15 cellular contexts compared by ENCODE assay signal in the genomic region with DNA sequence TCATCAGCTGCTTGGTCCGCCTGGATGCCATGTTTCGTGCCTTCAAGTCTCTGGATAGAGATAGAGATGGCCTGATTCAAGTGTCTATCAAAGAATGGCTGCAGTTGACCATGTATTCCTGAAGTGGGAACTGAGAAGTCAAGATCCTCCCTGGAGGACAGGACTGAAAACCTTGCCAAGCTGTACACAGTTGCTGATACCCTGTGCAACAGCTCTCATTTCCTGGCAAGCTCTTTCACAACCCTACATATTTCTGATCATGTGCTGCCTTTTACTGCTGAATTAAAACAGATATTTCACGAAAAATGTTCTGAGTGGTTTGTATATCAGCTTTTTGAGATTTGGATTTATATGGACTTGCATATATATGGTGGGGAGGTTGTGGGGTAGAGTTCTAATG. TPM values are rescaled to one million over a fixed set of nuclear protein-coding genes. Genes with fewer than 3 reads are reported as not detected.
DNase-seq lines count a peak whose midpoint lies in the region; ATAC-seq and TF ChIP-seq lines count a peak whose summit lies in the region.
"Had no signal": no experiment of that assay in that cellular context is flagged by ENCODE, and none has a peak within 500 bp of the region (broad histone marks: within the 10 kb centered on the region; RNA-seq: fewer than 3 reads in every experiment).

No MANE protein-coding gene starts in this region.

- H3K27me3 Mint-ChIP-seq in dendritic cell treated with granulocyte-macrophage colony-stimulating factor and Interleukin-4, amounts not matched to agents 40 ng/mL and 50 ng/mL, for 4 days, result no peaks in the 10 kb centered on the region
- H3K27me3 Mint-ChIP-seq: stimulated activated naive B cell treated with anti-CD40 and anti-IgM and Interleukin-4, amounts not matched to agents 10 μg/mL and 1 μg/mL and 100 μg/mL, for 72 hours had no signal

- no peaks in the 10 kb centered on the region for H3K9me3 Mint-ChIP-seq in dendritic cell treated with granulocyte-macrophage colony-stimulating factor and Interleukin-4, amounts not matched to agents 40 ng/mL and 50 ng/mL, for 4 days
- H3K9me3 Mint-ChIP-seq: activated naive CD8-positive, alpha-beta T cell treated with anti-CD3 and anti-CD28 coated beads, Interleukin-2, amount 10 ng/mL, durations not matched to agents 7 days and 5 days; stimulated activated naive B cell treated with anti-CD40 and anti-IgM and Interleukin-4, amounts not matched to agents 10 μg/mL and 1 μg/mL and 100 μg/mL, for 72 hours; WTC11 had no signal

- H3K4me1 ChIP-seq in gastroesophageal sphincter, result peaks cover 6 to 33% (median 8%) of the 10 kb centered on the region in 3 donors

- H3K4me3 ChIP-seq in AG09309 (ENCODE audit: control insufficient read depth, low read depth, low read length) (no peak overlapping the region), lower leg skin (ENCODE audit: low read depth, poor library complexity, severe bottlenecking) (peak overlapping the region; percentile 20), gastroesophageal sphincter (no peak overlapping the region)
- H3K4me3 ChIP-seq: SK-N-MC had no signal

- TF ChIP-seq POLR2A in lower leg skin (IDR thresholded peaks at IDR 0.05) (no peak), gastroesophageal sphincter (IDR thresholded peaks at IDR 0.05) (no peak)

- H3K36me3 Mint-ChIP-seq in dendritic cell treated with granulocyte-macrophage colony-stimulating factor and Interleukin-4, amounts not matched to agents 40 ng/mL and 50 ng/mL, for 4 days (ENCODE audit: low read depth), result peaks cover 15% of the 10 kb centered on the region
- H3K36me3 Mint-ChIP-seq: activated naive CD8-positive, alpha-beta T cell treated with anti-CD3 and anti-CD28 coated beads, Interleukin-2, amount 10 ng/mL, durations not matched to agents 7 days and 5 days; stimulated activated naive B cell treated with anti-CD40 and anti-IgM and Interleukin-4, amounts not matched to agents 10 μg/mL and 1 μg/mL and 100 μg/mL, for 72 hours; WTC11 had no signal

- no peak overlapping the region for H3K27ac ChIP-seq in gastroesophageal sphincter
- H3K27ac ChIP-seq: SK-N-MC had no signal

- no peak overlapping the region for H3K4me3 Mint-ChIP-seq in dendritic cell treated with granulocyte-macrophage colony-stimulating factor and Interleukin-4, amounts not matched to agents 40 ng/mL and 50 ng/mL, for 4 days
- H3K4me3 Mint-ChIP-seq: activated naive CD8-positive, alpha-beta T cell treated with anti-CD3 and anti-CD28 coated beads, Interleukin-2, amount 10 ng/mL, durations not matched to agents 7 days and 5 days; B cell; stimulated activated naive B cell treated with anti-CD40 and anti-IgM and Interleukin-4, amounts not matched to agents 10 μg/mL and 1 μg/mL and 100 μg/mL, for 72 hours; WTC11 had no signal

- no peak for ATAC-seq in gastroesophageal sphincter
- ATAC-seq: stimulated activated naive B cell treated with anti-CD40 and anti-IgM and Interleukin-4, amounts not matched to agents 10 μg/mL and 1 μg/mL and 100 μg/mL, for 72 hours; WTC11 had no signal

- DNase-seq in AG09309 (ENCODE audit: low read depth) (peak; percentile 28), HPDE6-E6E7 (ENCODE audit: extremely low spot score) (peak; percentile 52), lower leg skin (ENCODE audit: low spot score in 2 of 2) (no peak), NCI-H526 treated with DMSO at 0.1 percent for 48 hours (lab: John Stamatoyannopoulos, UW) (no peak), C1 segment of cervical spinal cord (lab: John Stamatoyannopoulos, UW) (no peak)
- no peak for DNase-seq in effector CD4-positive, alpha-beta T cell
- DNase-seq: activated CD8-positive, alpha-beta memory T cell treated with anti-CD3 and anti-CD28 coated beads, Interleukin-2, amount 50 U/mL, for 4 hours; activated naive CD8-positive, alpha-beta T cell treated with anti-CD3 and anti-CD28 coated beads, Interleukin-2, amount 10 ng/mL, durations not matched to agents 7 days and 5 days; NCI-H748 treated with DMSO at 0.1 percent for 48 hours; stimulated activated naive B cell treated with anti-CD40 and anti-IgM and Interleukin-4, amounts not matched to agents 10 μg/mL and 1 μg/mL and 100 μg/mL, for 72 hours had no signal

- peak overlapping the region; percentile 61 for H3K27ac Mint-ChIP-seq in dendritic cell treated with granulocyte-macrophage colony-stimulating factor and Interleukin-4, amounts not matched to agents 40 ng/mL and 50 ng/mL, for 4 days
- H3K27ac Mint-ChIP-seq: activated naive CD8-positive, alpha-beta T cell treated with anti-CD3 and anti-CD28 coated beads, Interleukin-2, amount 10 ng/mL, durations not matched to agents 7 days and 5 days; B cell; stimulated activated naive B cell treated with anti-CD40 and anti-IgM and Interleukin-4, amounts not matched to agents 10 μg/mL and 1 μg/mL and 100 μg/mL, for 72 hours; WTC11 had no signal

- TF ChIP-seq CTCF in AG09309 (IDR thresholded peaks at IDR 0.05; ENCODE audit: control insufficient read depth, insufficient read depth, low read depth, low read length, missing control alignments), result no peak
- TF ChIP-seq CTCF in lower leg skin (IDR thresholded peaks at IDR 0.05), result no peak
- no peak for TF ChIP-seq CTCF in gastroesophageal sphincter (IDR thresholded peaks at IDR 0.05)

- TF ChIP-seq EP300 in gastroesophageal sphincter (IDR thresholded peaks at IDR 0.05), result no peak

- 49 to 50% methylated on average over 3 of the region's 3 CpGs for WGBS in lower leg skin, 2 donors
- WGBS in gastroesophageal sphincter (ENCODE audit: low coverage in 1 of 2), 2 donors, result 86 to 93% methylated on average over 3 of the region's 3 CpGs

- intact Hi-C loops in dendritic cell treated with granulocyte-macrophage colony-stimulating factor and Interleukin-4, amounts not matched to agents 40 ng/mL and 50 ng/mL, for 4 days (cut with micrococcal nuclease), result no loop called here
- intact Hi-C loops in lower leg skin (cut with DNase I; ENCODE audit: low total_unique reads), result no loop called here

- H3K9me3 ChIP-seq in gastroesophageal sphincter, result no peaks in the 10 kb centered on the region

- no peaks in the 10 kb centered on the region for H3K27me3 ChIP-seq in gastroesophageal sphincter

- H3K36me3 ChIP-seq in gastroesophageal sphincter, result no peaks in the 10 kb centered on the region

- H3K4me1 Mint-ChIP-seq in dendritic cell treated with granulocyte-macrophage colony-stimulating factor and Interleukin-4, amounts not matched to agents 40 ng/mL and 50 ng/mL, for 4 days (ENCODE audit: low read depth), result peaks cover 57% of the 10 kb centered on the region
- H3K4me1 Mint-ChIP-seq: activated naive CD8-positive, alpha-beta T cell treated with anti-CD3 and anti-CD28 coated beads, Interleukin-2, amount 10 ng/mL, durations not matched to agents 7 days and 5 days; B cell had no signal

RNA-seq across cellular contexts. Expression of gene CAPNS2, which starts 0.9 kb away (rescaled TPM):
- 100 to 1,000 TPM; 139 to 168 (median 163) TPM for total RNA-seq in lower leg skin
- 1 to 10 TPM in 2 of 4 donors, under 1 TPM in 2; 0.58 to 3.1 (median 1.4) TPM for total RNA-seq in gastroesophageal sphincter
- total RNA-seq: activated naive CD8-positive, alpha-beta T cell treated with anti-CD3 and anti-CD28 coated beads, Interleukin-2, amount 10 ng/mL, durations not matched to agents 7 days and 5 days; B cell had no signal

RNA-seq across cellular contexts. Expression of gene LPCAT2, which starts 58.5 kb away (rescaled TPM):
- 10 to 100 TPM; 16.9 to 36.9 (median 25.4) TPM for total RNA-seq in lower leg skin
- total RNA-seq in gastroesophageal sphincter, result 10 to 100 TPM in 3 of 4 donors, 1 to 10 TPM in 1; 8.0 to 27.1 (median 18.0) TPM

Comparison
In these comparisons a context has a peak if more than half of its experiments do, and no peak if none do; other contexts are left out.
1. DNase-seq: peak in AG09309 (single experiment) and HPDE6-E6E7 (single experiment); none in lower leg skin (0 of 2), NCI-H526 treated with DMSO at 0.1 percent for 48 hours (single experiment), C1 segment of cervical spinal cord (0 of 14) and effector CD4-positive, alpha-beta T cell (single experiment).
2. RNA of gene CAPNS2, which starts 0.9 kb away (total RNA-seq): 139 to 168 TPM in lower leg skin; 0.58 to 3.1 TPM in gastroesophageal sphincter; every median in the first group is over 10 times any median in the second.